ENCODE assay signal across 9 cellular contexts in the genomic region with DNA sequence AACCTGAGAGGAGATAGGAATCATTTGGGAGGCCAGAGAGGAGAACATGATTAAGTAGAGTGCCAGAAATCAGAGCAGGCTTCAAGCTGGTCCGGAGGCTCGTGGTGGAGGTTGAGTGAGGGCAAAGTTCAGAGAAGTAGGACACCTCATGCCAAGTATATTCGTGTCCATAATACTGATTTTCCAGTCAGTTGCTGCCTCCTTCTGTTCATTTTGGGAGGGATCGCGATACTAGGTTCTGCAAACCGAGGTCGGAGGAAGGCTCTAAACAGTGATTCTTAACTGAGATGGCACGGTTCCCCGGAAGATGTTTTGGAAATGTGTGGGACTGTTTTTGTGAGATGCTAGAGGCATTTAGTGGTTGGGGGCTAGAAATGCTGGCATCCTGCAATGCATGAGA.
DNase-seq lines count a peak whose midpoint lies in the region; ATAC-seq and FAIRE-seq lines count a peak whose summit lies in the region.
"Had no signal": no experiment of that assay in that cellular context is flagged by ENCODE, and none has a peak within 500 bp of the region (broad histone marks: within the 10 kb centered on the region; RNA-seq: fewer than 3 reads in every experiment).

No MANE protein-coding gene starts in this region.

- H3K27ac Mint-ChIP-seq in memory B cell: no peak overlapping the region
- H3K27ac Mint-ChIP-seq: activated naive CD4-positive, alpha-beta T cell treated with anti-CD3 and anti-CD28 coated beads, Interleukin-2, amount 50 U/mL, for 24 hours had no signal

- H3K27me3 Mint-ChIP-seq in memory B cell: peaks cover 11% of the 10 kb centered on the region
- H3K27me3 Mint-ChIP-seq: activated naive CD4-positive, alpha-beta T cell treated with anti-CD3 and anti-CD28 coated beads, Interleukin-2, amount 50 U/mL, for 24 hours had no signal

- peak; percentile 30 to 37 for DNase-seq in stimulated activated CD4-positive, alpha-beta T cell treated with anti-CD3 and anti-CD28 coated beads, Interleukin-2, amount 100 ng/mL, for 24 hours
- DNase-seq in stimulated activated CD4-positive, alpha-beta T cell treated with anti-CD3 and anti-CD28 coated beads, Interleukin-2, amount 100 ng/mL, for 48 hours: no peak
- DNase-seq in OCI-M1 (lab: John Stamatoyannopoulos, UW) (peak; percentile 89), memory B cell (ENCODE audit: low spot score in 2 of 2) (no peak), urothelium cell line (ENCODE audit: low spot score) (no peak), NCI-H1105 (lab: John Stamatoyannopoulos, UW) (no peak)
- DNase-seq in central memory CD4-positive, alpha-beta T cell: peak; percentile 44
- DNase-seq in NK-92 treated with Interleukin-12 subunit alpha and Interleukin-12 subunit beta, amount 100 ng/mL, for 24 hours (lab: John Stamatoyannopoulos, UW): no peak

- H3K9me3 Mint-ChIP-seq in memory B cell: no peaks in the 10 kb centered on the region
- H3K9me3 Mint-ChIP-seq: activated naive CD4-positive, alpha-beta T cell treated with anti-CD3 and anti-CD28 coated beads, Interleukin-2, amount 50 U/mL, for 24 hours had no signal

- FAIRE-seq in urothelium cell line (lab: Jason Lieb, UNC): no peak

- H3K36me3 Mint-ChIP-seq in memory B cell: no peaks in the 10 kb centered on the region
- H3K36me3 Mint-ChIP-seq: activated naive CD4-positive, alpha-beta T cell treated with anti-CD3 and anti-CD28 coated beads, Interleukin-2, amount 50 U/mL, for 24 hours had no signal

- peak; percentile 51 for ATAC-seq in memory B cell (ENCODE audit: low read depth)

- H3K4me3 Mint-ChIP-seq in memory B cell: no peak overlapping the region
- H3K4me3 Mint-ChIP-seq: activated naive CD4-positive, alpha-beta T cell treated with anti-CD3 and anti-CD28 coated beads, Interleukin-2, amount 50 U/mL, for 24 hours had no signal

- H3K4me1 Mint-ChIP-seq in memory B cell: peaks cover 4% of the 10 kb centered on the region

Comparison
In these comparisons a context has a peak if more than half of its experiments do, and no peak if none do; other contexts are left out.
1. DNase-seq: peak in stimulated activated CD4-positive, alpha-beta T cell treated with anti-CD3 and anti-CD28 coated beads, Interleukin-2, amount 100 ng/mL, for 24 hours (2 of 2), OCI-M1 (single experiment) and central memory CD4-positive, alpha-beta T cell (single experiment); none in stimulated activated CD4-positive, alpha-beta T cell treated with anti-CD3 and anti-CD28 coated beads, Interleukin-2, amount 100 ng/mL, for 48 hours (0 of 2), memory B cell (0 of 2), urothelium cell line (single experiment), NCI-H1105 (single experiment) and NK-92 treated with Interleukin-12 subunit alpha and Interleukin-12 subunit beta, amount 100 ng/mL, for 24 hours (single experiment).